8 cellular contexts compared by ENCODE assay signal in genomic region chr17:78341559-78342437, GRCh38. TPM values are rescaled to one million over a fixed set of nuclear protein-coding genes. Genes with fewer than 3 reads are reported as not detected.
DNase-seq lines count a peak whose midpoint lies in the region; ATAC-seq and TF ChIP-seq lines count a peak whose summit lies in the region.

No MANE protein-coding gene starts in this region.

- peak; percentile 14 for ATAC-seq in activated naive CD8-positive, alpha-beta T cell treated with anti-CD3 and anti-CD28 coated beads, Interleukin-2, amount 50 U/mL, for 24 hours
- ATAC-seq in Right ventricle myocardium superior (ENCODE audit: poor library complexity) (peak; percentile 82), HG03439 (IDR thresholded peaks at IDR 0.05; ENCODE audit: unreplicated experiment) (no peak), HG03045 (IDR thresholded peaks at IDR 0.05; ENCODE audit: unreplicated experiment) (no peak)

- peak overlapping the region; percentile 98 for H3K18ac ChIP-seq in neuronal stem cell (ENCODE audit: low read length)

- H3K4me1 Mint-ChIP-seq in activated naive CD8-positive, alpha-beta T cell treated with anti-CD3 and anti-CD28 coated beads, Interleukin-2, amount 50 U/mL, for 24 hours: peaks cover 66% of the 10 kb centered on the region

- peak overlapping the region; percentile 32 for H3K14ac ChIP-seq in neuronal stem cell (ENCODE audit: low read length)

- no peaks in the 10 kb centered on the region for H3K36me3 ChIP-seq in HEK293 (ENCODE audit: control insufficient read depth in 2 of 2, insufficient read depth in 1 of 2, low read length in 2 of 2)
- H3K36me3 ChIP-seq in neuronal stem cell (replicated peaks in 1 of 2; ENCODE audit: control insufficient read depth in 2 of 2, insufficient read depth in 2 of 2, low read length in 2 of 2): no peaks in the 10 kb centered on the region

- H3K9me3 Mint-ChIP-seq in activated naive CD8-positive, alpha-beta T cell treated with anti-CD3 and anti-CD28 coated beads, Interleukin-2, amount 50 U/mL, for 24 hours: no peaks in the 10 kb centered on the region

- no peak overlapping the region for H2BK120ac ChIP-seq in neuronal stem cell (ENCODE audit: low read depth, low read length)

- H3K36me3 Mint-ChIP-seq in activated naive CD8-positive, alpha-beta T cell treated with anti-CD3 and anti-CD28 coated beads, Interleukin-2, amount 50 U/mL, for 24 hours (ENCODE audit: low read depth): no peaks in the 10 kb centered on the region

- no peak overlapping the region for H4K8ac ChIP-seq in neuronal stem cell (ENCODE audit: low read depth, low read length)

- H4K91ac ChIP-seq in neuronal stem cell (ENCODE audit: low read depth, low read length, poor library complexity): no peak overlapping the region

- no peak for TF ChIP-seq CTCF in HEK293 (tag by site-specific recombination; IDR thresholded peaks at IDR 0.05)

- H3K9me3 ChIP-seq in HEK293 (ENCODE audit: control insufficient read depth, insufficient read depth, low read depth, low read length) (no peaks in the 10 kb centered on the region), neuronal stem cell (replicated peaks in 1 of 2; ENCODE audit: control insufficient read depth in 2 of 2, insufficient read depth in 1 of 2, low read depth in 1 of 2, low read length in 2 of 2) (no peaks in the 10 kb centered on the region)

- no CpG with 5 or more reads among the region's 95 CpGs for WGBS in neuronal stem cell (ENCODE audit: extremely low coverage in 2 of 2, insufficient read length in 2 of 2, insufficient replicate concordance in 1 of 2), 2 donors

- H2AK5ac ChIP-seq in neuronal stem cell (ENCODE audit: low read depth, low read length): peak overlapping the region; percentile 89

- intact Hi-C loops in Right ventricle myocardium superior (cut with DNase I): no loop called here

- H2BK15ac ChIP-seq in neuronal stem cell (ENCODE audit: low read length): peak overlapping the region; percentile 71

- peak overlapping the region; percentile 16 for H3K23ac ChIP-seq in neuronal stem cell (ENCODE audit: low read depth, low read length, poor library complexity)

- peak overlapping the region; percentile 34 for H2BK12ac ChIP-seq in neuronal stem cell (ENCODE audit: low read length)

- CTCF ChIA-PET in HEK293 (lab: Yijun Ruan, JAX): interaction anchor here (0.6 to 2.7 kb wide), 3 partner anchors 19 to 81 kb away, joined by 3 to 10 read pairs (median 9); no protein-coding TSS in a partner anchor

- H3K4me1 ChIP-seq in HEK293 (ENCODE audit: control insufficient read depth, insufficient read depth, low read length): peaks cover 6% of the 10 kb centered on the region; the same call in 1 of the 2 replicates
- H3K4me1 ChIP-seq in neuronal stem cell (ENCODE audit: control insufficient read depth in 2 of 2, insufficient read depth in 1 of 2, low read depth in 1 of 2, low read length in 2 of 2): peaks cover 7 to 22% of the 10 kb centered on the region in 2 donors

- H3K4ac ChIP-seq in neuronal stem cell (ENCODE audit: low read length): peak overlapping the region; percentile 27

- H3K4me2 ChIP-seq in neuronal stem cell (ENCODE audit: insufficient read depth, low read length, poor library complexity, severe bottlenecking): peak overlapping the region; percentile 65

- no peak overlapping the region for H2BK5ac ChIP-seq in neuronal stem cell (ENCODE audit: low read length)

- H3K27ac Mint-ChIP-seq in activated naive CD8-positive, alpha-beta T cell treated with anti-CD3 and anti-CD28 coated beads, Interleukin-2, amount 50 U/mL, for 24 hours: no peak overlapping the region

- DNase-seq in Ammon's horn (ENCODE audit: low spot score) (peak; percentile 69), Right ventricle myocardium superior (peak; percentile 91), neuronal stem cell (ENCODE audit: low spot score) (peak; percentile 61), NCI-H2171 (lab: John Stamatoyannopoulos, UW) (no peak)
- no peak for DNase-seq in activated naive CD8-positive, alpha-beta T cell treated with anti-CD3 and anti-CD28 coated beads, Interleukin-2, amount 50 U/mL, for 24 hours

- POLR2A ChIA-PET in HEK293 (lab: Yijun Ruan, JAX): interaction anchor here (1.0 to 1.2 kb wide), 2 partner anchors 18 to 25 kb away, joined by 4 to 10 read pairs; partner anchors contain the start of gene SOCS3

- no peak overlapping the region for H3K4me3 Mint-ChIP-seq in activated naive CD8-positive, alpha-beta T cell treated with anti-CD3 and anti-CD28 coated beads, Interleukin-2, amount 50 U/mL, for 24 hours

- peaks cover 0 to 18% (median 0%) of the 10 kb centered on the region in 3 experiments for H3K27me3 ChIP-seq in neuronal stem cell (ENCODE audit: control insufficient read depth in 3 of 3, insufficient read depth in 3 of 3, low read depth in 1 of 3, low read length in 3 of 3)

- peak overlapping the region; percentile 14 for H3K4me3 ChIP-seq in HEK293 (ENCODE audit: low read depth, low read length)
- peak overlapping the region in 1 of 2 donors; percentile 72 for H3K4me3 ChIP-seq in neuronal stem cell (ENCODE audit: low read length in 2 of 2)

- peak overlapping the region; percentile 75 for H3K9ac ChIP-seq in neuronal stem cell (ENCODE audit: low read depth, low read length, poor library complexity)

- H3K27ac ChIP-seq in HEK293 (ENCODE audit: extremely low read depth, low read depth, low read length) (no peak overlapping the region; the same call in 1 of the 2 replicates), neuronal stem cell (replicated peaks; ENCODE audit: low read length) (no peak overlapping the region)

- H3K79me1 ChIP-seq in neuronal stem cell (ENCODE audit: low read depth, low read length): no peaks in the 10 kb centered on the region

- peaks cover 2% of the 10 kb centered on the region for H3K27me3 Mint-ChIP-seq in activated naive CD8-positive, alpha-beta T cell treated with anti-CD3 and anti-CD28 coated beads, Interleukin-2, amount 50 U/mL, for 24 hours

- H2AFZ ChIP-seq in neuronal stem cell (ENCODE audit: low read length): peak overlapping the region; percentile 86

TF ChIP-seq in HEK293, 187 proteins besides CTCF, POLR2A, EP300 and RAD21:
- TF ChIP-seq ZBTB8A (tag by site-specific recombination; IDR thresholded peaks at IDR 0.05): peak; percentile 68
- TF ChIP-seq, protein P1, sequence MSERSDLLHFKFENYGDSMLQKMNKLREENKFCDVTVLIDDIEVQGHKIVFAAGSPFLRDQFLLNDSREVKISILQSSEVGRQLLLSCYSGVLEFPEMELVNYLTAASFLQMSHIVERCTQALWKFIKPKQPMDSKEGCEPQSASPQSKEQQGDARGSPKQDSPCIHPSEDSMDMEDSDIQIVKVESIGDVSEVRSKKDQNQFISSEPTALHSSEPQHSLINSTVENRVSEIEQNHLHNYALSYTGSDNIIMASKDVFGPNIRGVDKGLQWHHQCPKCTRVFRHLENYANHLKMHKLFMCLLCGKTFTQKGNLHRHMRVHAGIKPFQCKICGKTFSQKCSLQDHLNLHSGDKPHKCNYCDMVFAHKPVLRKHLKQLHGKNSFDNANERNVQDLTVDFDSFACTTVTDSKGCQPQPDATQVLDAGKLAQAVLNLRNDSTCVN (tag by site-specific recombination; optimal IDR thresholded peaks at IDR 0.05): peak; percentile 36
- no peak for TF ChIP-seq ZNF548 (tag by site-specific recombination; IDR thresholded peaks at IDR 0.05)
- peak; percentile 12; the same call in 1 of the 2 replicates for TF ChIP-seq ZBTB20 (tag by site-specific recombination; IDR thresholded peaks at IDR 0.05)
- TF ChIP-seq ZNF155 (tag by site-specific recombination; IDR thresholded peaks at IDR 0.05): no peak
- peak; percentile 60; the same call in 1 of the 2 replicates for TF ChIP-seq ZNF560 (tag by site-specific recombination; IDR thresholded peaks at IDR 0.05; ENCODE audit: borderline replicate concordance)
- TF ChIP-seq ZNF621 (tag by site-specific recombination; IDR thresholded peaks at IDR 0.05): no peak
- TF ChIP-seq KLF1 (tag by site-specific recombination; IDR thresholded peaks at IDR 0.05): peak; percentile 40; the same call in 1 of the 2 replicates

RNA-seq across cellular contexts. Expression of gene SOCS3, which starts 18.1 kb away (rescaled TPM):
- total RNA-seq in Right ventricle myocardium superior: 10.5 TPM
- polyA plus RNA-seq in neuronal stem cell (2013, experiment 1 of 2): 17.8 TPM
- polyA plus RNA-seq in neuronal stem cell (2013, experiment 2 of 2): 18.2 TPM

RNA-seq across cellular contexts. Expression of gene PGS1, which starts 36.7 kb away (rescaled TPM):
- 18.1 TPM for total RNA-seq in Right ventricle myocardium superior
- 28.6 TPM for polyA plus RNA-seq in neuronal stem cell (2013, experiment 1 of 2)
- polyA plus RNA-seq in neuronal stem cell (2013, experiment 2 of 2): 27.5 TPM

Comparison
In these comparisons a context has a peak if more than half of its experiments do, and no peak if none do; other contexts are left out.
1. DNase-seq: peak in Ammon's horn (single experiment), Right ventricle myocardium superior (single experiment) and neuronal stem cell (single experiment); none in activated naive CD8-positive, alpha-beta T cell treated with anti-CD3 and anti-CD28 coated beads, Interleukin-2, amount 50 U/mL, for 24 hours (single experiment) and NCI-H2171 (single experiment).
2. ATAC-seq: peak in activated naive CD8-positive, alpha-beta T cell treated with anti-CD3 and anti-CD28 coated beads, Interleukin-2, amount 50 U/mL, for 24 hours (single experiment) and Right ventricle myocardium superior (single experiment); none in HG03439 (single experiment) and HG03045 (single experiment).